8 cellular contexts compared by ENCODE assay signal in the genomic region with DNA sequence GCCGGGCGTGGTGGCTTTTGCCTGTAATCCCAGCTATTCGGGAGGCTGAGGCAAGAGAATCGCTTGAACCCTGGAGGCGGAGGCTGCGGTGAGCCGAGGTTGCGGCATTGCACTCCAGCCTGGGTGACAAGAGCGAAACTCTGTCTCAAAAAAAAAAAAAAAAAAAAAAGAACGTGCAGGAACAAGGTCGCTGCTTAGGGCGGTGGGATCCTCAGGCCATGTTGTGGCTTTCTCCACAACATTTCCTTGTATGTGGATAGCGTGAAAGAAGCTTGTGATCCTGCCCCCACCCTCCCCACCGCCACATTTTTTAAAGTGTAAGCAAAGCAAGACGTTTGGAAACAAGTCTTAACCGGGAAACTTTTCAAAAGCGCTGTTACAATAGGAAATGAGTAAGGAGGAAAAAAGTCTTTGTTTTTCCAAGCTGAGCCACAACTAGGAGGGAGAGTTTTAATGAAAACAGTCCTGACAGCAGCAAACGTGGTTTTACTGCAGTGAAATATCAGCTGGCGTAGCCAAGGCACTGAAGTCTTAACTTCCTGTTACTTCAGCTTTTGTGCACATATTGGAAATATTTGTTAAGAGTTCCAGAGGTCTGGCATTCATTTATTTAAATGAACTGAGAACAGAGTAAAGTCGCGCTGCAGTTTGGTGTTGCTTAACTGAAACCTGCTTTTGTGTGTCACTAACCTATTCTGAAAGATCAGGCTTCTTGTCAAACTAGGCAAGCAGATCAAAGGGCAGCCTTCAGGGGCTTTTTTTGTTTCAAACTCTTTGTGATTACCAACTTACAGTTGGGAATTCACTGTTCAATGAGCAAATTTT. TPM values are rescaled to one million over a fixed set of nuclear protein-coding genes. Genes with fewer than 3 reads are reported as not detected.
DNase-seq lines count a peak whose midpoint lies in the region; ATAC-seq and TF ChIP-seq lines count a peak whose summit lies in the region.

No MANE protein-coding gene starts in this region.

- peak; percentile 98 for DNase-seq in HFFc6
- peak in 9 of 34 experiments; percentile 8 to 34 (median 20) for DNase-seq in T-cell
- DNase-seq in dermis microvascular lymphatic vessel endothelial cell (ENCODE audit: low read depth in 2 of 2) = peak; percentile 64 to 93
- DNase-seq in lung microvascular endothelial cell (ENCODE audit: low read depth in 2 of 2) = peak; percentile 69 to 94
- peak; percentile 41 for DNase-seq in stomach
- DNase-seq in NCI-H1105 treated with DMSO at 0.1 percent for 48 hours (lab: John Stamatoyannopoulos, UW) = no peak

- peak overlapping the region; percentile 94 for H3K4me3 Mint-ChIP-seq in HFFc6
- H3K4me3 Mint-ChIP-seq in T-cell = peak overlapping the region; percentile 91 to 95 (median 94)

- TF ChIP-seq POLR2A in stomach (IDR thresholded peaks at IDR 0.05) = no peak

- H3K27ac Mint-ChIP-seq in HFFc6 (peak overlapping the region; percentile 99), T-cell (peak overlapping the region; percentile 98)

- 6 to 13% (median 8%) methylated on average over 21 of the region's 21 CpGs for WGBS in stomach, 5 donors

- intact Hi-C loops in stomach (cut with DNase I; ENCODE audit: low total_unique reads) = loop anchor here (10.0 kb wide), 2 partner anchors 131 to 169 kb away; no protein-coding TSS in a partner anchor

- H3K4me2 ChIP-seq in BLaER1 = peak overlapping the region; percentile 96

- H3K36me3 ChIP-seq in BLaER1 (peaks cover 32% of the 10 kb centered on the region), stomach (peaks cover 15 to 28% (median 26%) of the 10 kb centered on the region in 4 donors)

- CTCF ChIA-PET in T-cell (lab: Charles Lee) = interaction anchor here (0.6 to 4.8 kb wide), 43 partner anchors 8 to 1857 kb away, joined by 3 to 36 read pairs (median 5); no protein-coding TSS in a partner anchor

- H3K27me3 ChIP-seq in BLaER1 (no peaks in the 10 kb centered on the region), stomach (no peaks in the 10 kb centered on the region)

- peak overlapping the region; percentile 93 for H3K4me3 ChIP-seq in BLaER1
- peak overlapping the region; percentile 69 to 86 (median 78) for H3K4me3 ChIP-seq in stomach

- TF ChIP-seq EP300 in stomach (IDR thresholded peaks at IDR 0.05) = no peak

- no peaks in the 10 kb centered on the region for H3K9me3 Mint-ChIP-seq in HFFc6
- no peaks in the 10 kb centered on the region for H3K9me3 Mint-ChIP-seq in T-cell

- peak overlapping the region; percentile 98 for H3K9ac ChIP-seq in BLaER1

- H3K27me3 Mint-ChIP-seq in HFFc6 (ENCODE audit: insufficient read depth) (peaks cover 28% of the 10 kb centered on the region), T-cell (no peaks in the 10 kb centered on the region)

- peak overlapping the region; percentile 58 for H3K27ac ChIP-seq in BLaER1
- peak overlapping the region; percentile 94 to 99 (median 99) for H3K27ac ChIP-seq in stomach

- H3K9me3 ChIP-seq in BLaER1 (no peaks in the 10 kb centered on the region), stomach (no peaks in the 10 kb centered on the region)

- peaks cover 74% of the 10 kb centered on the region for H4K20me1 ChIP-seq in BLaER1

- ATAC-seq in T-cell (replicated peaks in 1 of 4) = peak in 1 of 4 experiments; percentile 9
- no peak for ATAC-seq in HG03342 (IDR thresholded peaks at IDR 0.05; ENCODE audit: unreplicated experiment)

- H3K4me1 ChIP-seq in BLaER1 (peaks cover 48% of the 10 kb centered on the region), stomach (peaks cover 40 to 64% (median 50%) of the 10 kb centered on the region in 4 donors)

- POLR2A ChIA-PET in T-cell (lab: Charles Lee) = interaction anchor here (0.5 to 1.4 kb wide), 10 partner anchors 9 to 206 kb away, joined by 3 to 20 read pairs (median 4); partner anchors contain the start of gene MYL12A (in 1 of the 2)

- H3K36me3 Mint-ChIP-seq in HFFc6 (ENCODE audit: low read depth) (peaks cover 40% of the 10 kb centered on the region), T-cell (peaks cover 22% of the 10 kb centered on the region)

- TF ChIP-seq CTCF in HFFc6 (IDR thresholded peaks at IDR 0.05) (no peak), stomach (IDR thresholded peaks at IDR 0.05) (no peak)

- peaks cover 62% of the 10 kb centered on the region for H3K4me1 Mint-ChIP-seq in HFFc6 (ENCODE audit: low read depth)
- H3K4me1 Mint-ChIP-seq in T-cell = peaks cover 49 to 62% (median 62%) of the 10 kb centered on the region in 3 donors

RNA-seq across cellular contexts. Expression of gene TGIF1, which starts 3.8 kb away (rescaled TPM):
- total RNA-seq in HFFc6 (2021; fragmentation: NEBNext Ultra II Directional; extraction: Animal tissue kit (Norgen Biotek cat#: 25700)) = 10 to 100 TPM; 41.3 to 59.9 (median 55.8) TPM
- total RNA-seq in T-cell = 10 to 100 TPM; 40.5 to 90.5 (median 81.8) TPM
- 105 and 142 TPM in 2 replicates for total RNA-seq in dermis microvascular lymphatic vessel endothelial cell
- total RNA-seq in lung microvascular endothelial cell = 64.7 and 109 TPM in 2 replicates
- total RNA-seq in stomach = 10 to 100 TPM; 18.7 to 87.6 (median 52.5) TPM
- 10 to 100 TPM; 51.5 to 65.3 (median 57.9) TPM for polyA plus RNA-seq in stomach
